In the genomic region with DNA sequence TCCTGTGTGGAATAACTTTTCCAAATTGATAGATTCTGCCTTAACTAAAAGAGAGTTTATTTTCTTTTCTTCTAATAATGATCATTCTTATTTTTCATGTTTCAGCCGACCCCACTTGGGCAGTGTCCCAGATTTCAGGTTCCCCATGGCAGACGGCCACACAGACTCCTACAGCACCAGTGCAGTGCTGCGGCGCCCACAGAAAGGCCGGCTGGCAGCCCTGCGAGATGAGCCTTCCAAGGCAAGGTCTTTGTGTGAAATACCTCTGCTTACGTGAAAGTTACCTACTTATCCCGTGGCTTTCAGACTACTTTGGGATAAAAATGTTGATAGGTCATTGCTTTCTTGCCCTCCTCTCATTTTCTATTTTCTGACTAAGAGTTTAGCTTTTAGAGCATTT, we compare ENCODE assay signal across 34 cellular contexts.
"Had no signal": no experiment of that assay in that cellular context is flagged by ENCODE, and none has a peak within 500 bp of the region (broad histone marks: within the 10 kb centered on the region; RNA-seq: fewer than 3 reads in every experiment).

No MANE protein-coding gene starts in this region.

- H3K27me3 ChIP-seq: MG63 had no signal

- H3K9me3 ChIP-seq: MG63 had no signal

- DNase-seq: Karpas-422, Kasumi-1, MG63, MM.1S, MV-4-11, NCI-H1048, NCI-H1092, NCI-H1092 treated with DMSO at 0.1 percent for 48 hours, NCI-H1105, NCI-H1105 treated with DMSO at 0.1 percent for 48 hours, NCI-H1417, NCI-H1417 treated with DMSO at 0.1 percent for 48 hours, NCI-H1436, NCI-H1436 treated with DMSO at 0.1 percent for 48 hours, NCI-H146, NCI-H1694, NCI-H1694 treated with DMSO at 0.1 percent for 48 hours, NCI-H187, NCI-H187 treated with DMSO at 0.1 percent for 48 hours, NCI-H1930, NCI-H2029, NCI-H2029 treated with DMSO at 0.1 percent for 48 hours, NCI-H2081, NCI-H2081 treated with DMSO at 0.1 percent for 48 hours, NCI-H2107, NCI-H2171, NCI-H2171 treated with DMSO at 0.1 percent for 48 hours, NCI-H2227 treated with DMSO at 0.1 percent for 48 hours, NCI-H226, NCI-H345, NCI-H446, NCI-H446 treated with DMSO at 0.1 percent for 48 hours, NCI-H510A, NCI-H510A treated with DMSO at 0.1 percent for 48 hours had no signal

- H3K4me3 ChIP-seq: MG63 had no signal
